In genomic region chr7:51234609-51235308, GRCh38 we compare ENCODE assay signal across 24 cellular contexts.
DNase-seq lines count a peak whose midpoint lies in the region; ATAC-seq and TF ChIP-seq lines count a peak whose summit lies in the region.
"Had no signal": no experiment of that assay in that cellular context is flagged by ENCODE, and none has a peak within 500 bp of the region (broad histone marks: within the 10 kb centered on the region; RNA-seq: fewer than 3 reads in every experiment).

No MANE protein-coding gene starts in this region.

- H3K27ac ChIP-seq in left ventricle myocardium inferior (replicated peaks): peak overlapping the region; percentile 52
- peak overlapping the region; percentile 83 to 91 (median 88) for H3K27ac ChIP-seq in gastrocnemius medialis
- H3K27ac ChIP-seq in colonic mucosa: no peak overlapping the region
- H3K27ac ChIP-seq: BLaER1 treated with 17β-estradiol and CSF1 and Interleukin-3, amounts not matched to agents 10 nM and 100 nM had no signal

- H3K36me3 ChIP-seq in left ventricle myocardium inferior (no peaks in the 10 kb centered on the region), gastrocnemius medialis (no peaks in the 10 kb centered on the region), colonic mucosa (no peaks in the 10 kb centered on the region)
- H3K36me3 ChIP-seq: BLaER1 treated with 17β-estradiol and CSF1 and Interleukin-3, amounts not matched to agents 10 nM and 100 nM; HAP-1 had no signal

- H3K4me1 Mint-ChIP-seq in brain: peaks cover 69% of the 10 kb centered on the region
- H3K4me1 Mint-ChIP-seq: CD4-positive, alpha-beta memory T cell had no signal

- H3K27me3 ChIP-seq in left ventricle myocardium inferior (ENCODE audit: low read depth) (peaks cover 4% of the 10 kb centered on the region), gastrocnemius medialis (no peaks in the 10 kb centered on the region), colonic mucosa (no peaks in the 10 kb centered on the region)
- H3K27me3 ChIP-seq: BLaER1 treated with 17β-estradiol and CSF1 and Interleukin-3, amounts not matched to agents 10 nM and 100 nM had no signal

- no peak for ATAC-seq in gastrocnemius medialis
- ATAC-seq: GM12878, Panc1 had no signal

- peak overlapping the region in 4 of 5 experiments; percentile 38 to 83 (median 61) for H3K27ac Mint-ChIP-seq in brain
- H3K27ac Mint-ChIP-seq: IgD-negative memory B cell had no signal

- no peak overlapping the region for H3K9ac ChIP-seq in colonic mucosa (ENCODE audit: low read depth in 2 of 2, low read length in 2 of 2)
- H3K9ac ChIP-seq: BLaER1 treated with 17β-estradiol and CSF1 and Interleukin-3, amounts not matched to agents 10 nM and 100 nM had no signal

- TF ChIP-seq CTCF in left ventricle myocardium inferior (IDR thresholded peaks at IDR 0.05; ENCODE audit: borderline replicate concordance): no peak
- TF ChIP-seq CTCF in brain (conservative IDR thresholded peaks at IDR 0.05): no peak
- no peak for TF ChIP-seq CTCF in gastrocnemius medialis (IDR thresholded peaks at IDR 0.05 in 4 of 5, conservative IDR thresholded peaks at IDR 0.05 in 1 of 5)
- TF ChIP-seq CTCF in colonic mucosa (IDR thresholded peaks at IDR 0.05): no peak

- no peaks in the 10 kb centered on the region for H3K9me3 Mint-ChIP-seq in brain
- H3K9me3 Mint-ChIP-seq: CD4-positive, alpha-beta memory T cell had no signal

- DNase-seq in left ventricle myocardium inferior (no peak), cardiac septum (ENCODE audit: low spot score) (no peak), mesenteric fat pad (ENCODE audit: low spot score) (peak; percentile 53), gastrocnemius medialis (no peak), colonic mucosa (no peak), NCI-H1092 (lab: John Stamatoyannopoulos, UW) (no peak), dedifferentiated amniotic fluid mesenchymal stem cell (ENCODE audit: extremely low spot score) (no peak)
- DNase-seq: 8988T; CD4-positive, alpha-beta memory T cell; DND-41; NCI-H1105 treated with DMSO at 0.1 percent for 48 hours; NCI-H2029 treated with DMSO at 0.1 percent for 48 hours; NCI-H2171; NCI-H345; NCI-H524; NCI-H774; NK-92 treated with Interleukin-12 subunit alpha and Interleukin-12 subunit beta, amount 100 ng/mL, for 24 hours; SIG-M5 had no signal

- no peak for TF ChIP-seq POLR2A in gastrocnemius medialis (IDR thresholded peaks at IDR 0.05)

- H3K4me1 ChIP-seq in left ventricle myocardium inferior: peaks cover 33% of the 10 kb centered on the region
- peaks cover 30 to 32% of the 10 kb centered on the region in 2 donors for H3K4me1 ChIP-seq in gastrocnemius medialis
- no peaks in the 10 kb centered on the region for H3K4me1 ChIP-seq in colonic mucosa
- H3K4me1 ChIP-seq: BLaER1 treated with 17β-estradiol and CSF1 and Interleukin-3, amounts not matched to agents 10 nM and 100 nM; HAP-1 had no signal

- H3K36me3 Mint-ChIP-seq in brain: no peaks in the 10 kb centered on the region
- H3K36me3 Mint-ChIP-seq: CD4-positive, alpha-beta memory T cell; IgD-negative memory B cell had no signal

- peaks cover 4% of the 10 kb centered on the region for H3K27me3 Mint-ChIP-seq in brain
- H3K27me3 Mint-ChIP-seq: IgD-negative memory B cell had no signal

- H3K4me3 ChIP-seq in left ventricle myocardium inferior (no peak overlapping the region), gastrocnemius medialis (no peak overlapping the region), colonic mucosa (no peak overlapping the region)
- H3K4me3 ChIP-seq: BLaER1 treated with 17β-estradiol and CSF1 and Interleukin-3, amounts not matched to agents 10 nM and 100 nM; GM12878; HAP-1 had no signal

- H3K9me3 ChIP-seq in left ventricle myocardium inferior (replicated peaks) (no peaks in the 10 kb centered on the region), gastrocnemius medialis (no peaks in the 10 kb centered on the region), colonic mucosa (no peaks in the 10 kb centered on the region)
- H3K9me3 ChIP-seq: BLaER1 treated with 17β-estradiol and CSF1 and Interleukin-3, amounts not matched to agents 10 nM and 100 nM; HAP-1 had no signal

- in situ Hi-C loops in gastrocnemius medialis (cut with MboI; ENCODE audit: low sequenced_read_pairs in 4 of 4): no loop called here

- intact Hi-C loops in left ventricle myocardium inferior (cut with micrococcal nuclease): no loop called here
- intact Hi-C loops in cardiac septum (cut with DNase I): no loop called here
- intact Hi-C loops in gastrocnemius medialis (cut with DNase I; ENCODE audit: low total_unique reads): loop anchor here (2.0 kb wide), 2 partner anchors 14 to 44 kb away; no protein-coding TSS in a partner anchor
- intact Hi-C loops in colonic mucosa (cut with DNase I): no loop called here

- no peak overlapping the region for H3K4me3 Mint-ChIP-seq in brain
- H3K4me3 Mint-ChIP-seq: CD4-positive, alpha-beta memory T cell; IgD-negative memory B cell had no signal
